ENCODE assay signal across 8 cellular contexts in the genomic region with DNA sequence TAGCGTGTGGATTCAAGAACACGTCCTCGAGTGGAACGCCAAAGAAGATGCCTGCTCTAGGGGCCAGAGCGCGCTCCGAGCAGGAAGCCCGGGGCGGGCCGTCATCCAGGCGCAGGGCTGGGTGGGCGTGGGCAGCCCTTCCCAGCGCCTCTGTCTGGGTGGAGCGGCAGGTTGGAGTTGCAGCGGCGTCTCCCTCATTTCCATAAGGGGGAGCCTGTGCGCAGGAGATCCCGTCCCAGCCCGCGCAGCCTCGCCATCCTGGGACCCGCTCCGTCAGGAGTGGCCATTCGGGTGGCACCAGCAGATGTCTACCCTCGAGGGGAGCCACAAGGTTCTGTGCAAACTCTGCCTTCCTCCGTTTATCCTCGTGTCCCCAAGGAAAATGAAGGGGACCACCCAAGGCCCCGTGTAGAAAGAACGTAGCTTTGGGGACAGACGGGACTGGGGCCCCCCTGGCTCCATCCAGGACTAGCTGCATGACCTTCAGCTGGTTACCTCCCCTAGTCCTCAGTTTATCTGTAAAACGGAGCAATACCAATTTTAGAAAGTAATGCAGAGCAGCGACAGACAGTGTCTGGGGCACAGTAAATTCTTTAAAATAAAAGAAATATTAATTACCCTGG.
DNase-seq lines count a peak whose midpoint lies in the region; ATAC-seq, FAIRE-seq and TF ChIP-seq lines count a peak whose summit lies in the region.

No MANE protein-coding gene starts in this region.

- no peak overlapping the region for H3K4me3 ChIP-seq in LNCaP clone FGC (ENCODE audit: low read depth, low read length)
- no peak overlapping the region for H3K4me3 ChIP-seq in transverse colon

- no peak for TF ChIP-seq EP300 in transverse colon (IDR thresholded peaks at IDR 0.05; ENCODE audit: low read depth)

- no peaks in the 10 kb centered on the region for H3K36me3 ChIP-seq in transverse colon

- intact Hi-C loops in transverse colon (cut with DNase I; ENCODE audit: low total_unique reads), result no loop called here

- peaks cover 28% of the 10 kb centered on the region for H3K27me3 ChIP-seq in transverse colon

- in situ Hi-C loops in transverse colon (cut with MboI; ENCODE audit: low pct_ligation_motif_present in 1 of 4, low pct_unique_long_range_greater_than_20kb in 1 of 4, low sequenced_read_pairs in 3 of 4), result no loop called here

- H3K9me3 ChIP-seq in transverse colon, result no peaks in the 10 kb centered on the region

- peaks cover 0 to 13% (median 5%) of the 10 kb centered on the region in 4 donors for H3K4me1 ChIP-seq in transverse colon

- H3K27ac ChIP-seq in transverse colon, result no peak overlapping the region

- DNase-seq in DMS114 treated with DMSO at 0.1 percent for 48 hours (lab: John Stamatoyannopoulos, UW; ENCODE audit: unreplicated experiment), result peak; percentile 82
- DNase-seq in LNCaP clone FGC (ENCODE audit: low read depth), result no peak
- peak; percentile 15 for DNase-seq in amniotic stem cell (lab: John Stamatoyannopoulos, UW)
- peak; percentile 87 for DNase-seq in iPS-NIHi11 (ENCODE audit: low spot score)
- peak; percentile 30 for DNase-seq in transverse colon
- no peak for DNase-seq in GM12891 (ENCODE audit: insufficient read length, low spot score)
- DNase-seq in GM19239 (ENCODE audit: insufficient read length, low spot score), result no peak

- FAIRE-seq in GM12891 (lab: Jason Lieb, UNC) (no peak), GM19239 (lab: Jason Lieb, UNC) (no peak)

- ATAC-seq in HG02571 (IDR thresholded peaks at IDR 0.05; ENCODE audit: unreplicated experiment), result no peak

- no peak for TF ChIP-seq POLR2A in transverse colon (IDR thresholded peaks at IDR 0.05)
- no peak for TF ChIP-seq POLR2A in GM12891 (IDR thresholded peaks at IDR 0.05; ENCODE audit: low read depth, low read length)

- 22 to 60% methylated on average over 1 to 24 of the region's 32 CpGs for WGBS in transverse colon (ENCODE audit: low coverage in 1 of 2), 2 donors

- TF ChIP-seq CTCF in LNCaP clone FGC (IDR thresholded peaks at IDR 0.05; ENCODE audit: control insufficient read depth, extremely low read depth, insufficient read depth), result peak; percentile 70
- TF ChIP-seq CTCF in transverse colon (IDR thresholded peaks at IDR 0.05), result peak in 3 of 5 experiments; percentile 20 to 39 (median 24)

TF ChIP-seq in GM12891, 5 proteins besides CTCF, POLR2A, EP300 and RAD21:
- TF ChIP-seq POLR2AphosphoS5 (IDR thresholded peaks at IDR 0.05; ENCODE audit: low read depth, low read length) (no peak), PAX5 (IDR thresholded peaks at IDR 0.05; ENCODE audit: insufficient read depth, low read length, severe bottlenecking) (no peak), TAF1 (IDR thresholded peaks at IDR 0.05; ENCODE audit: low read depth, low read length) (no peak), SPI1 (IDR thresholded peaks at IDR 0.05; ENCODE audit: low read depth, low read length) (no peak), POU2F2 (IDR thresholded peaks at IDR 0.05; ENCODE audit: low read depth, low read length) (no peak)

Comparison
In these comparisons a context has a peak if more than half of its experiments do, and no peak if none do; other contexts are left out.
1. DNase-seq: peak in DMS114 treated with DMSO at 0.1 percent for 48 hours (single experiment), amniotic stem cell (single experiment), iPS-NIHi11 (single experiment) and transverse colon (single experiment); none in LNCaP clone FGC (single experiment), GM12891 (single experiment) and GM19239 (single experiment).